Comparison of ENCODE assay signal across 1 cellular context in genomic region chr19:43755256-43755801, GRCh38.
TF ChIP-seq lines count a peak whose summit lies in the region.

No MANE protein-coding gene starts in this region.

TF ChIP-seq in HEK293, 187 proteins besides CTCF, POLR2A, EP300 and RAD21 (continued from another document and continues in another):
- TF ChIP-seq PATZ1 (tag by site-specific recombination; IDR thresholded peaks at IDR 0.05) (no peak), ZNF571 (tag by site-specific recombination; IDR thresholded peaks at IDR 0.05) (no peak), ZNF830 (tag by site-specific recombination; IDR thresholded peaks at IDR 0.05; ENCODE audit: low read depth) (no peak), ZNF19 (tag by site-specific recombination; IDR thresholded peaks at IDR 0.05; ENCODE audit: low read depth) (no peak), ZNF214 (tag by site-specific recombination; IDR thresholded peaks at IDR 0.05; ENCODE audit: borderline replicate concordance) (no peak), YY2 (tag by site-specific recombination; IDR thresholded peaks at IDR 0.05) (0 out of 2 replicates have a peak, but pooled peaks have one; percentile 12), ZNF366 (tag by site-specific recombination; conservative IDR thresholded peaks at IDR 0.05) (no peak), ZNF510 (tag by site-specific recombination; IDR thresholded peaks at IDR 0.05; ENCODE audit: insufficient replicate concordance) (no peak), SCRT1 (tag by site-specific recombination; IDR thresholded peaks at IDR 0.05; ENCODE audit: borderline replicate concordance) (peak; percentile 10; the same call in 1 of the 2 replicates), ZNF670 (tag by site-specific recombination; IDR thresholded peaks at IDR 0.05; ENCODE audit: low read depth) (no peak), ZNF514 (tag by site-specific recombination; IDR thresholded peaks at IDR 0.05) (no peak), ZNF350 (tag by site-specific recombination; IDR thresholded peaks at IDR 0.05) (no peak), ZNF426 (tag by site-specific recombination; IDR thresholded peaks at IDR 0.05) (no peak), ZNF16 (tag by site-specific recombination; IDR thresholded peaks at IDR 0.05; ENCODE audit: low read depth) (0 out of 2 replicates have a peak, but pooled peaks have one; percentile 43), ZNF658 (tag by site-specific recombination; IDR thresholded peaks at IDR 0.05) (no peak), ZNF169 (tag by site-specific recombination; IDR thresholded peaks at IDR 0.05) (no peak), ZNF707 (tag by site-specific recombination; IDR thresholded peaks at IDR 0.05) (no peak), ZNF626 (tag by site-specific recombination; IDR thresholded peaks at IDR 0.05) (no peak), ZBTB6 (tag by site-specific recombination; IDR thresholded peaks at IDR 0.05) (peak; percentile 5; the same call in 1 of the 2 replicates), ZNF530 (tag by site-specific recombination; IDR thresholded peaks at IDR 0.05; ENCODE audit: low read depth) (no peak), OVOL3 (tag by site-specific recombination; IDR thresholded peaks at IDR 0.05) (peak; percentile 77; the same call in 1 of the 2 replicates), RBAK (tag by site-specific recombination; IDR thresholded peaks at IDR 0.05) (0 out of 2 replicates have a peak, but pooled peaks have one; percentile 31), ZSCAN23 (tag by site-specific recombination; IDR thresholded peaks at IDR 0.05) (peak; percentile 80; the same call in 1 of the 2 replicates), FEZF1 (tag by site-specific recombination; IDR thresholded peaks at IDR 0.05) (no peak; the same call in 1 of the 2 replicates), ELK4 (IDR thresholded peaks at IDR 0.05; ENCODE audit: borderline replicate concordance, low read depth, low read length) (no peak), WT1 (tag by site-specific recombination; IDR thresholded peaks at IDR 0.05) (no peak; the same call in 1 of the 2 replicates), SP7 (tag by site-specific recombination; IDR thresholded peaks at IDR 0.05) (no peak; the same call in 1 of the 2 replicates), ZNF155 (tag by site-specific recombination; IDR thresholded peaks at IDR 0.05) (no peak), ZNF660 (tag by site-specific recombination; IDR thresholded peaks at IDR 0.05) (peak; percentile 94; the same call in 1 of the 2 replicates), ZNF76 (tag by site-specific recombination; IDR thresholded peaks at IDR 0.05; ENCODE audit: borderline replicate concordance, low read depth) (peak; percentile 4; the same call in 1 of the 2 replicates), ZBTB7A (tag by site-specific recombination; IDR thresholded peaks at IDR 0.05; ENCODE audit: low read depth) (peak; percentile 87), ZBTB1 (tag by site-specific recombination; IDR thresholded peaks at IDR 0.05) (no peak), ZNF302 (tag by site-specific recombination; IDR thresholded peaks at IDR 0.05; ENCODE audit: low read depth) (no peak), PRDM1 (tag by site-specific recombination; IDR thresholded peaks at IDR 0.05) (no peak; the same call in 1 of the 2 replicates), ZNF629 (tag by site-specific recombination; IDR thresholded peaks at IDR 0.05) (no peak), ZNF221 (tag by site-specific recombination; IDR thresholded peaks at IDR 0.05; ENCODE audit: borderline replicate concordance) (no peak), GLIS1 (tag by site-specific recombination; IDR thresholded peaks at IDR 0.05) (no peak), MZF1 (tag by site-specific recombination; IDR thresholded peaks at IDR 0.05; ENCODE audit: borderline replicate concordance) (0 out of 2 replicates have a peak, but pooled peaks have one; percentile 3)
- TF ChIP-seq, protein P1, sequence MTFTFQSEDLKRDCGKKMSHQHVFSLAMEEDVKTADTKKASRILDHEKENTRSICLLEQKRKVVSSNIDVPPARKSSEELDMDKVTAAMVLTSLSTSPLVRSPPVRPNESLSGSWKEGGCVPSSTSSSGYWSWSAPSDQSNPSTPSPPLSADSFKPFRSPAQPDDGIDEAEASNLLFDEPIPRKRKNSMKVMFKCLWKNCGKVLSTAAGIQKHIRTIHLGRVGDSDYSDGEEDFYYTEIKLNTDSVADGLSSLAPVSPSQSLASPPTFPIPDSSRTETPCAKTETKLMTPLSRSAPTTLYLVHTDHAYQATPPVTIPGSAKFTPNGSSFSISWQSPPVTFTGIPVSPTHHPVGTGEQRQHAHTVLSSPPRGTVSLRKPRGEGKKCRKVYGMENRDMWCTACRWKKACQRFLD (tag by site-specific recombination; IDR thresholded peaks at IDR 0.05), result no peak
- TF ChIP-seq, protein P2, sequence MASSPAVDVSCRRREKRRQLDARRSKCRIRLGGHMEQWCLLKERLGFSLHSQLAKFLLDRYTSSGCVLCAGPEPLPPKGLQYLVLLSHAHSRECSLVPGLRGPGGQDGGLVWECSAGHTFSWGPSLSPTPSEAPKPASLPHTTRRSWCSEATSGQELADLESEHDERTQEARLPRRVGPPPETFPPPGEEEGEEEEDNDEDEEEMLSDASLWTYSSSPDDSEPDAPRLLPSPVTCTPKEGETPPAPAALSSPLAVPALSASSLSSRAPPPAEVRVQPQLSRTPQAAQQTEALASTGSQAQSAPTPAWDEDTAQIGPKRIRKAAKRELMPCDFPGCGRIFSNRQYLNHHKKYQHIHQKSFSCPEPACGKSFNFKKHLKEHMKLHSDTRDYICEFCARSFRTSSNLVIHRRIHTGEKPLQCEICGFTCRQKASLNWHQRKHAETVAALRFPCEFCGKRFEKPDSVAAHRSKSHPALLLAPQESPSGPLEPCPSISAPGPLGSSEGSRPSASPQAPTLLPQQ (tag by site-specific recombination; IDR thresholded peaks at IDR 0.05), result no peak
- TF ChIP-seq, protein P3, sequence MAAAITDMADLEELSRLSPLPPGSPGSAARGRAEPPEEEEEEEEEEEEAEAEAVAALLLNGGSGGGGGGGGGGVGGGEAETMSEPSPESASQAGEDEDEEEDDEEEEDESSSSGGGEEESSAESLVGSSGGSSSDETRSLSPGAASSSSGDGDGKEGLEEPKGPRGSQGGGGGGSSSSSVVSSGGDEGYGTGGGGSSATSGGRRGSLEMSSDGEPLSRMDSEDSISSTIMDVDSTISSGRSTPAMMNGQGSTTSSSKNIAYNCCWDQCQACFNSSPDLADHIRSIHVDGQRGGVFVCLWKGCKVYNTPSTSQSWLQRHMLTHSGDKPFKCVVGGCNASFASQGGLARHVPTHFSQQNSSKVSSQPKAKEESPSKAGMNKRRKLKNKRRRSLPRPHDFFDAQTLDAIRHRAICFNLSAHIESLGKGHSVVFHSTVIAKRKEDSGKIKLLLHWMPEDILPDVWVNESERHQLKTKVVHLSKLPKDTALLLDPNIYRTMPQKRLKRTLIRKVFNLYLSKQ (tag by site-specific recombination; IDR thresholded peaks at IDR 0.05; ENCODE audit: borderline replicate concordance), result no peak
- TF ChIP-seq, protein P4, sequence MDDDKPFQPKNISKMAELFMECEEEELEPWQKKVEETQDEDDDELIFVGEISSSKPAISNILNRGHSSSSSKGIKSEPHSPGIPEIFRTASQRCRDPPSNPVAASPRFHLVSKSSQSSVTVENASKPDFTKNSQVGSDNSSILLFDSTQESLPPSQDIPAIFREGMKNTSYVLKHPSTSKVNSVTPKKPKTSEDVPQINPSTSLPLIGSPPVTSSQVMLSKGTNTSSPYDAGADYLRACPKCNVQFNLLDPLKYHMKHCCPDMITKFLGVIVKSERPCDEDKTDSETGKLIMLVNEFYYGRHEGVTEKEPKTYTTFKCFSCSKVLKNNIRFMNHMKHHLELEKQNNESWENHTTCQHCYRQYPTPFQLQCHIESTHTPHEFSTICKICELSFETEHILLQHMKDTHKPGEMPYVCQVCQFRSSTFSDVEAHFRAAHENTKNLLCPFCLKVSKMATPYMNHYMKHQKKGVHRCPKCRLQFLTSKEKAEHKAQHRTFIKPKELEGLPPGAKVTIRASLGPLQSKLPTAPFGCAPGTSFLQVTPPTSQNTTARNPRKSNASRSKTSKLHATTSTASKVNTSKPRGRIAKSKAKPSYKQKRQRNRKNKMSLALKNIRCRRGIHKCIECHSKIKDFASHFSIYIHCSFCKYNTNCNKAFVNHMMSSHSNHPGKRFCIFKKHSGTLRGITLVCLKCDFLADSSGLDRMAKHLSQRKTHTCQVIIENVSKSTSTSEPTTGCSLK (tag by site-specific recombination; IDR thresholded peaks at IDR 0.05), result no peak
- TF ChIP-seq, protein P5, sequence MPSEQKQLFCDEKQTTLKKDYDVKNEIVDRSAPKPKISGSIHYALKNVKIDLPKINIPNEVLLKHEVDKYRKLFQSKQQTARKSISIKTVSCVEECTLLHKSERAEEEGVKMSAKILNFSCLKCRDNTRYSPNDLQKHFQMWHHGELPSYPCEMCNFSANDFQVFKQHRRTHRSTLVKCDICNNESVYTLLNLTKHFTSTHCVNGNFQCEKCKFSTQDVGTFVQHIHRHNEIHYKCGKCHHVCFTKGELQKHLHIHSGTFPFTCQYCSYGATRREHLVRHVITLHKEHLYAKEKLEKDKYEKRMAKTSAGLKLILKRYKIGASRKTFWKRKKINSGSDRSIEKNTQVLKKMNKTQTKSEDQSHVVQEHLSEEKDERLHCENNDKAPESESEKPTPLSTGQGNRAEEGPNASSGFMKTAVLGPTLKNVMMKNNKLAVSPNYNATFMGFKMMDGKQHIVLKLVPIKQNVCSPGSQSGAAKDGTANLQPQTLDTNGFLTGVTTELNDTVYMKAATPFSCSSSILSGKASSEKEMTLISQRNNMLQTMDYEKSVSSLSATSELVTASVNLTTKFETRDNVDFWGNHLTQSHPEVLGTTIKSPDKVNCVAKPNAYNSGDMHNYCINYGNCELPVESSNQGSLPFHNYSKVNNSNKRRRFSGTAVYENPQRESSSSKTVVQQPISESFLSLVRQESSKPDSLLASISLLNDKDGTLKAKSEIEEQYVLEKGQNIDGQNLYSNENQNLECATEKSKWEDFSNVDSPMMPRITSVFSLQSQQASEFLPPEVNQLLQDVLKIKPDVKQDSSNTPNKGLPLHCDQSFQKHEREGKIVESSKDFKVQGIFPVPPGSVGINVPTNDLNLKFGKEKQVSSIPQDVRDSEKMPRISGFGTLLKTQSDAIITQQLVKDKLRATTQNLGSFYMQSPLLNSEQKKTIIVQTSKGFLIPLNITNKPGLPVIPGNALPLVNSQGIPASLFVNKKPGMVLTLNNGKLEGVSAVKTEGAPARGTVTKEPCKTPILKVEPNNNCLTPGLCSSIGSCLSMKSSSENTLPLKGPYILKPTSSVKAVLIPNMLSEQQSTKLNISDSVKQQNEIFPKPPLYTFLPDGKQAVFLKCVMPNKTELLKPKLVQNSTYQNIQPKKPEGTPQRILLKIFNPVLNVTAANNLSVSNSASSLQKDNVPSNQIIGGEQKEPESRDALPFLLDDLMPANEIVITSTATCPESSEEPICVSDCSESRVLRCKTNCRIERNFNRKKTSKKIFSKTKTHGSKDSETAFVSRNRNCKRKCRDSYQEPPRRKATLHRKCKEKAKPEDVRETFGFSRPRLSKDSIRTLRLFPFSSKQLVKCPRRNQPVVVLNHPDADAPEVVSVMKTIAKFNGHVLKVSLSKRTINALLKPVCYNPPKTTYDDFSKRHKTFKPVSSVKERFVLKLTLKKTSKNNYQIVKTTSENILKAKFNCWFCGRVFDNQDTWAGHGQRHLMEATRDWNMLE (tag by site-specific recombination; conservative IDR thresholded peaks at IDR 0.05; ENCODE audit: low read depth), result no peak; the same call in 1 of the 2 replicates
- TF ChIP-seq, protein P6, sequence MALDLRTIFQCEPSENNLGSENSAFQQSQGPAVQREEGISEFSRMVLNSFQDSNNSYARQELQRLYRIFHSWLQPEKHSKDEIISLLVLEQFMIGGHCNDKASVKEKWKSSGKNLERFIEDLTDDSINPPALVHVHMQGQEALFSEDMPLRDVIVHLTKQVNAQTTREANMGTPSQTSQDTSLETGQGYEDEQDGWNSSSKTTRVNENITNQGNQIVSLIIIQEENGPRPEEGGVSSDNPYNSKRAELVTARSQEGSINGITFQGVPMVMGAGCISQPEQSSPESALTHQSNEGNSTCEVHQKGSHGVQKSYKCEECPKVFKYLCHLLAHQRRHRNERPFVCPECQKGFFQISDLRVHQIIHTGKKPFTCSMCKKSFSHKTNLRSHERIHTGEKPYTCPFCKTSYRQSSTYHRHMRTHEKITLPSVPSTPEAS (tag by site-specific recombination; IDR thresholded peaks at IDR 0.05), result no peak
- TF ChIP-seq, protein P7, sequence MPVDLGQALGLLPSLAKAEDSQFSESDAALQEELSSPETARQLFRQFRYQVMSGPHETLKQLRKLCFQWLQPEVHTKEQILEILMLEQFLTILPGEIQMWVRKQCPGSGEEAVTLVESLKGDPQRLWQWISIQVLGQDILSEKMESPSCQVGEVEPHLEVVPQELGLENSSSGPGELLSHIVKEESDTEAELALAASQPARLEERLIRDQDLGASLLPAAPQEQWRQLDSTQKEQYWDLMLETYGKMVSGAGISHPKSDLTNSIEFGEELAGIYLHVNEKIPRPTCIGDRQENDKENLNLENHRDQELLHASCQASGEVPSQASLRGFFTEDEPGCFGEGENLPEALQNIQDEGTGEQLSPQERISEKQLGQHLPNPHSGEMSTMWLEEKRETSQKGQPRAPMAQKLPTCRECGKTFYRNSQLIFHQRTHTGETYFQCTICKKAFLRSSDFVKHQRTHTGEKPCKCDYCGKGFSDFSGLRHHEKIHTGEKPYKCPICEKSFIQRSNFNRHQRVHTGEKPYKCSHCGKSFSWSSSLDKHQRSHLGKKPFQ (tag by site-specific recombination; IDR thresholded peaks at IDR 0.05), result no peak
